4 cellular contexts compared by ENCODE assay signal in genomic region chr15:101543431-101543830, GRCh38.
"Had no signal": no experiment of that assay in that cellular context is flagged by ENCODE, and none has a peak within 500 bp of the region (broad histone marks: within the 10 kb centered on the region; RNA-seq: fewer than 3 reads in every experiment).

No MANE protein-coding gene starts in this region.

- H2AFZ ChIP-seq: GM23338 had no signal

- H3K4me3 ChIP-seq: GM23338 had no signal

- DNase-seq: HCEC 1CT had no signal

- ATAC-seq: GM23338 had no signal

- H3K27ac Mint-ChIP-seq: GM23338, IgD-negative memory B cell had no signal

- H3K4me1 Mint-ChIP-seq: GM23338, H9, IgD-negative memory B cell had no signal

- H3K36me3 Mint-ChIP-seq: IgD-negative memory B cell had no signal

- H3K4me3 Mint-ChIP-seq: GM23338, IgD-negative memory B cell had no signal

- H3K4me2 ChIP-seq: GM23338 had no signal
